13 cellular contexts compared by ENCODE assay signal in the genomic region with DNA sequence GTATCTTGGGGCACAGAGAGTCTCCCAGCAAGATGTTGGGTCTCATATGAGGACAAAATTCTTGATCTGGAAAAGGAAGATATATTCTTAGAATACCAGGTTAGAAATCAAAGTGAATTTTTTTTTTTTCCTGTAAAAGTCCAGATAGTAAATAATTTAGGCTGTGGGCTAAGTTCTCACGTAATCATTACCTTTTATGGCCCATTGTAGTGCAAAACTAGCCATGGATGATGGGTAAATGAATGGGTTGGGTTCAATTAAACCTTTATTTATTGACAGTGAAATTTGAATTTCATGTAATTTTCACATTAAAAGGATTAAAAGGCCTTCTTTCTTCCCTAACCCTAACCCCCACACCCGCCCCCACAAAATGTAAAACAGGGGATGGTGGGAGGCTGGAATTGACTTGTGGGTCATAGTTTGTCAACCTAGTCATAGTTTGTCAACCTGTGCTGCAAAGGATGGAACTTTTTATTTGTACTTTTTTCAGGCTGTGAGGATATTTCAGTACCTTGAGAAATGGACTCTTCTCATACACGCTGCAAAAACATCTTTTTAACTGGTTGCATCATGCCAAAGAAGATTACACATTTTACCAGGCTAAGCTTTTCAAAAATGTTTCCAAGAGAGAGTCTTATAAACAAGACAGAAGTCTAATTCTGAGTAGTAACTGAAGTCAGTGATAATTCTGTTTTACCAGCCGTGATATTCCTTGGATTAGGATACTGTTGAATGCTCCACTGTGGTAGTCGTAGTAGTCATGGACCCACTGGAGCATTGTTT.
"Had no signal": no experiment of that assay in that cellular context is flagged by ENCODE, and none has a peak within 500 bp of the region (broad histone marks: within the 10 kb centered on the region; RNA-seq: fewer than 3 reads in every experiment).

No MANE protein-coding gene starts in this region.

- H3K4me3 ChIP-seq: body of pancreas, neural progenitor cell, pancreas, tibial nerve had no signal

- H2AFZ ChIP-seq: neural progenitor cell had no signal

- ATAC-seq: body of pancreas, left ventricle myocardium superior, pancreas had no signal

- H3K27ac ChIP-seq: neural progenitor cell, pancreas, tibial nerve had no signal

- H3K4me2 ChIP-seq: neural progenitor cell had no signal

- H3K27me3 ChIP-seq: body of pancreas, neural progenitor cell, pancreas, tibial nerve had no signal

- H3K36me3 ChIP-seq: neural progenitor cell, pancreas had no signal

- H3K9me3 ChIP-seq: body of pancreas, pancreas, tibial nerve had no signal

- DNase-seq: activated CD4-positive, alpha-beta T cell treated with anti-CD3 and anti-CD28 coated beads for 1 hour; activated CD4-positive, alpha-beta T cell treated with anti-CD3 and anti-CD28 coated beads, Interleukin-2, amount 50 U/mL, for 48 hours; activated naive CD4-positive, alpha-beta T cell treated with Interleukin-2 at 50 U/mL for 16 hours; body of pancreas; central memory CD4-positive, alpha-beta T cell; dermis blood vessel endothelial cell; erythroblast; foreskin fibroblast; head of caudate nucleus; left ventricle myocardium superior; pancreas had no signal

- H3K9ac ChIP-seq: neural progenitor cell had no signal
